Comparison of ENCODE assay signal across 7 cellular contexts in the genomic region with DNA sequence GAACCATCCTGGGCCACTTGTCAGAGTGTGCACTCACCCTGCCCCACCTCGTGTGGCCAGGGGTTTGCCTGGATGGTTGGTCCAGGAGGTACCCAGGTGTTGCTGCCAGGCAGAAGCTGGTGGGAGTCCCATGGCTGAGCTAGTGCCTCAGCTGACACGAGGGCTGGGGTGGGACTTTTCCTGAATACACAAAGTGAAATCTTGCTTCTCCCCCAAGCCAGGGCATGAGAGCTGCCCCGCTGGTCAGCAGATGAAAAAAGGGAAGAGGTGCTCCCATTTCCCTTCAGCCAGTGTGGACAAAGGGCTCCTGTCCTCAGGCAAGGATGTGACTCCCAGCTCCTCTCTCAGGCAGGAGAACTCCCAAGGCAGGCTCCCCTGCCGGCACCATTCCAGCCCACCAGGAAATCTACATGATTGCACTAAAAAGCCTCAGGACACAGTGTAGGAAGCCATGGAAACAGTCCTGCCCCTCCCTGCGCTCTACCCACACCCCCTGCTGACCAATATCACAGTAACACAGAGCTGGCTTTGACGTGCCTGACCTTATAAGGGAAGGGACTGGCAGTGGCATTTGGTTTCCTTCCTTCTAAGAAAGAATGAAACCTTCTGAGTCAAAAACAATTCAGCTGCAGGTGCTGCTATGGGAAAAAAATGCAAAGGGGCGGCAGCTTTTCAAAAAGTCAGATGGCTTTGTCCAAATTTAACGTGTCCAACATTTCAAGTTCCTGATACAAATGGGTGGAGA. TPM values are rescaled to one million over a fixed set of nuclear protein-coding genes. Genes with fewer than 3 reads are reported as not detected.
DNase-seq lines count a peak whose midpoint lies in the region; ATAC-seq and TF ChIP-seq lines count a peak whose summit lies in the region.

No MANE protein-coding gene starts in this region.

- peaks cover 11% of the 10 kb centered on the region for H3K36me3 Mint-ChIP-seq in activated CD8-positive, alpha-beta memory T cell treated with anti-CD3 and anti-CD28 coated beads, Interleukin-2, amount 10 ng/mL, durations not matched to agents 7 days and 5 days
- no peaks in the 10 kb centered on the region for H3K36me3 Mint-ChIP-seq in natural killer cell

- no peaks in the 10 kb centered on the region for H3K9me3 Mint-ChIP-seq in activated CD8-positive, alpha-beta memory T cell treated with anti-CD3 and anti-CD28 coated beads, Interleukin-2, amount 10 ng/mL, durations not matched to agents 7 days and 5 days (ENCODE audit: low read depth)
- no peaks in the 10 kb centered on the region for H3K9me3 Mint-ChIP-seq in natural killer cell

- H3K4me3 Mint-ChIP-seq in activated CD8-positive, alpha-beta memory T cell treated with anti-CD3 and anti-CD28 coated beads, Interleukin-2, amount 10 ng/mL, durations not matched to agents 7 days and 5 days = peak overlapping the region; percentile 31
- peak overlapping the region; percentile 81 for H3K4me3 Mint-ChIP-seq in natural killer cell

- WGBS in thymus = 29% methylated on average over 8 of the region's 8 CpGs

- H3K27ac Mint-ChIP-seq in activated CD8-positive, alpha-beta memory T cell treated with anti-CD3 and anti-CD28 coated beads, Interleukin-2, amount 10 ng/mL, durations not matched to agents 7 days and 5 days = peak overlapping the region; percentile 92
- H3K27ac Mint-ChIP-seq in natural killer cell = peak overlapping the region; percentile 85 to 86

- H3K27me3 Mint-ChIP-seq in activated CD8-positive, alpha-beta memory T cell treated with anti-CD3 and anti-CD28 coated beads, Interleukin-2, amount 10 ng/mL, durations not matched to agents 7 days and 5 days = no peaks in the 10 kb centered on the region
- H3K27me3 Mint-ChIP-seq in natural killer cell (ENCODE audit: low read depth in 2 of 2) = no peaks in the 10 kb centered on the region

- intact Hi-C loops in natural killer cell (cut with micrococcal nuclease) = no loop called here

- DNase-seq in H7 (peak; percentile 88), LoVo (ENCODE audit: low spot score) (peak; percentile 53), natural killer cell (peak; percentile 20)
- DNase-seq in activated CD8-positive, alpha-beta memory T cell treated with anti-CD3 and anti-CD28 coated beads, Interleukin-2, amount 10 ng/mL, durations not matched to agents 7 days and 5 days = peak; percentile 91

- peak overlapping the region; percentile 26 for H3K27ac ChIP-seq in thymus (ENCODE audit: low read depth)

- ATAC-seq in GM18502 (IDR thresholded peaks at IDR 0.05; ENCODE audit: poor library complexity, unreplicated experiment) (peak; percentile 99), esophagus mucosa (peak; percentile 93), natural killer cell (peak; percentile 91 to 99 (median 99))
- ATAC-seq in activated CD8-positive, alpha-beta memory T cell treated with anti-CD3 and anti-CD28 coated beads, Interleukin-2, amount 10 ng/mL, durations not matched to agents 7 days and 5 days = peak; percentile 100

- H3K4me1 ChIP-seq in thymus (ENCODE audit: control insufficient read depth, insufficient read depth, low read length) = peaks cover 2% of the 10 kb centered on the region

- H3K27me3 ChIP-seq in H7 (ENCODE audit: control insufficient read depth, insufficient read depth, low read length) = no peaks in the 10 kb centered on the region
- H3K27me3 ChIP-seq in thymus (ENCODE audit: control insufficient read depth, insufficient read depth) = no peaks in the 10 kb centered on the region

- H3K36me3 ChIP-seq in H7 (replicated peaks; ENCODE audit: control insufficient read depth, insufficient read depth, low read length) = peaks cover 5% of the 10 kb centered on the region
- no peaks in the 10 kb centered on the region for H3K36me3 ChIP-seq in thymus (ENCODE audit: control insufficient read depth, insufficient read depth)

- H3K9me3 ChIP-seq in thymus (ENCODE audit: control insufficient read depth) = no peaks in the 10 kb centered on the region

- CTCF ChIA-PET in activated CD8-positive, alpha-beta memory T cell treated with anti-CD3 and anti-CD28 coated beads, Interleukin-2, amount 10 ng/mL, durations not matched to agents 7 days and 5 days (lab: Charles Lee) = interaction anchor here (0.6 to 9.5 kb wide), 22 partner anchors 7 to 471 kb away, joined by 3 to 131 read pairs (median 3); no protein-coding TSS in a partner anchor

- TF ChIP-seq CTCF in natural killer cell (IDR thresholded peaks at IDR 0.05) = no peak

- H3K4me1 Mint-ChIP-seq in activated CD8-positive, alpha-beta memory T cell treated with anti-CD3 and anti-CD28 coated beads, Interleukin-2, amount 10 ng/mL, durations not matched to agents 7 days and 5 days = peaks cover 43% of the 10 kb centered on the region
- peaks cover 23 to 26% of the 10 kb centered on the region in 2 donors for H3K4me1 Mint-ChIP-seq in natural killer cell

- H3K4me3 ChIP-seq in H7 (ENCODE audit: insufficient read depth, low read depth, low read length) (no peak overlapping the region), thymus (ENCODE audit: low read length) (no peak overlapping the region)

RNA-seq across cellular contexts. Expression of a gene that starts 33.9 kb away (rescaled TPM):
- 1.7 and 3.3 TPM in 2 replicates for total RNA-seq in H7 (2014; rRNA removed; shearing (Covaris generic))
- 1 to 10 TPM in 1 of 2 experiments, under 1 TPM in 1; 0.94 to 1.3 TPM for total RNA-seq in activated CD8-positive, alpha-beta memory T cell treated with anti-CD3 and anti-CD28 coated beads, Interleukin-2, amount 10 ng/mL, durations not matched to agents 7 days and 5 days
- total RNA-seq in esophagus mucosa (19.7 TPM), natural killer cell (under 1 TPM; 0.45 to 0.82 (median 0.60) TPM)
- 3.0 TPM for polyA plus RNA-seq in thymus

Comparison
In these comparisons a context has a peak if more than half of its experiments do, and no peak if none do; other contexts are left out.
1. DNase-seq: peak in every context shown above with its lines; median percentile 91 in activated CD8-positive, alpha-beta memory T cell treated with anti-CD3 and anti-CD28 coated beads, Interleukin-2, amount 10 ng/mL, durations not matched to agents 7 days and 5 days; 88 in H7; 53 in LoVo; 20 in natural killer cell.